Comparison of ENCODE assay signal across 9 cellular contexts in the genomic region with DNA sequence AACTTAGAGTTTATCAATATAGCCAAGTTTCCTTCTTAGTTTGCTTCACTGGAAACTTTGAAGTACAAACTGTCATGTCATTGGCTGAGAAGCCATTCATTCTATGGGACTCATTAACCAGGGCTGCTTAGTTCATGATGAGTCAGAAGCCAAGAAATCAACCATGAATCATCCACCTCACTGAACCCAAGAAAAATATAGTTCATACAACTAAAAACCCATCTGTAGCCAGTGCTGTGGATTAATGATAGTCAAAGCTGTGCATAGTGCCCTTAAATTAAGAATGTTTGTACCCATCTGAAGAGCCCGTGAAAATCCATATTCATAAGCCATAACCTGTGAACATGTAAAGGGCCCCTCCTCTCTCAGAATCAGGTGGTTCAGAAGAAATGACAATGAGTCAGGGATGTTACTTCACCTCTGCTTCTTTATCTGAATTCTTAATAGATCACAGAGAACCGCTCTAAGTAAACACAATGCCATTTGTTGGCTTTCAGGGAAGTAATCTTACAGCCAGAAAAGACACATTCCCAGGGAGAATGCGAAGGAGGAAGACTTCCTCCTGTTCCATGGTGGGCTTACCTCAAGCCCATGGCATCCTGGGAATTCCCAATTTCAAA. TPM values are rescaled to one million over a fixed set of nuclear protein-coding genes. Genes with fewer than 3 reads are reported as not detected.
DNase-seq lines count a peak whose midpoint lies in the region; ATAC-seq and TF ChIP-seq lines count a peak whose summit lies in the region.
"Had no signal": no experiment of that assay in that cellular context is flagged by ENCODE, and none has a peak within 500 bp of the region (broad histone marks: within the 10 kb centered on the region; RNA-seq: fewer than 3 reads in every experiment).

No MANE protein-coding gene starts in this region.

- TF ChIP-seq CTCF in Caco-2 (IDR thresholded peaks at IDR 0.05; ENCODE audit: insufficient read depth in 1 of 2, low read depth in 1 of 2, low read length in 1 of 2, severe bottlenecking in 1 of 2, unreplicated experiment in 1 of 2): no peak

- 80% methylated on average over 2 of the region's 3 CpGs; no CpG with 5 or more reads in 1 of the 2 experiments for WGBS in mesodermal cell (ENCODE audit: insufficient coverage in 2 of 2), 2 experiments

- CTCF ChIA-PET in Caco-2 (lab: Charles Lee): no interaction called here
- CTCF ChIA-PET in activated CD4-positive, alpha-beta T cell treated with anti-CD3 and anti-CD28 coated beads, Interleukin-2, amount 10 ng/mL, durations not matched to agents 7 days and 5 days (lab: Charles Lee): interaction anchor here (1.1 to 1.8 kb wide), 3 partner anchors 12 to 52 kb away, joined by 3 to 6 read pairs (median 4); no protein-coding TSS in a partner anchor

- H3K4me3 ChIP-seq in Caco-2 (ENCODE audit: low read depth, low read length) (no peak overlapping the region), mesodermal cell (ENCODE audit: extremely low read depth, insufficient read depth, low read length, poor library complexity, severe bottlenecking) (no peak overlapping the region)

- no peaks in the 10 kb centered on the region for H3K27me3 Mint-ChIP-seq in Caco-2 (ENCODE audit: insufficient read depth, unreplicated experiment)
- no peaks in the 10 kb centered on the region for H3K27me3 Mint-ChIP-seq in activated T-helper 2 cell treated with anti-CD3 and anti-CD28 coated beads, Interferon-gamma antibody, Interleukin-2, Interleukin-4, amounts not matched to agents 10 μg/mL and 5 μg/mL and 100 μg/mL, durations not matched to agents 14 hours and 24 hours and 36 hours (ENCODE audit: low read depth)
- H3K27me3 Mint-ChIP-seq in activated CD4-positive, alpha-beta T cell treated with anti-CD3 and anti-CD28 coated beads, Interleukin-2, amount 10 ng/mL, durations not matched to agents 7 days and 5 days: no peaks in the 10 kb centered on the region
- H3K27me3 Mint-ChIP-seq: memory B cell had no signal

- POLR2A ChIA-PET in Caco-2 (lab: Charles Lee): no interaction called here
- POLR2A ChIA-PET in activated CD4-positive, alpha-beta T cell treated with anti-CD3 and anti-CD28 coated beads, Interleukin-2, amount 10 ng/mL, durations not matched to agents 7 days and 5 days (lab: Charles Lee): no interaction called here

- peak; percentile 90 for ATAC-seq in GM19463 (IDR thresholded peaks at IDR 0.05; ENCODE audit: unreplicated experiment)
- ATAC-seq in HG03457 (IDR thresholded peaks at IDR 0.05; ENCODE audit: unreplicated experiment): peak; percentile 95

- intact Hi-C loops in Caco-2 (cut with micrococcal nuclease; ENCODE audit: unreplicated experiment): loop anchor here (1.0 to 5.0 kb wide), 4 partner anchors 35 to 733 kb away; partner anchors contain the start of gene BIRC2
- intact Hi-C loops in activated T-helper 2 cell treated with anti-CD3 and anti-CD28 coated beads, Interferon-gamma antibody, Interleukin-2, Interleukin-4, amounts not matched to agents 10 μg/mL and 5 μg/mL and 100 μg/mL, durations not matched to agents 14 hours and 24 hours and 36 hours (cut with micrococcal nuclease): loop anchor here (1.0 to 10.0 kb wide), 7 partner anchors 10 to 435 kb away; partner anchors contain the start of genes BIRC3 and TMEM123

- peaks cover 11% of the 10 kb centered on the region for H3K9me3 Mint-ChIP-seq in Caco-2 (ENCODE audit: unreplicated experiment)
- no peaks in the 10 kb centered on the region for H3K9me3 Mint-ChIP-seq in activated T-helper 2 cell treated with anti-CD3 and anti-CD28 coated beads, Interferon-gamma antibody, Interleukin-2, Interleukin-4, amounts not matched to agents 10 μg/mL and 5 μg/mL and 100 μg/mL, durations not matched to agents 14 hours and 24 hours and 36 hours
- H3K9me3 Mint-ChIP-seq in activated CD4-positive, alpha-beta T cell treated with anti-CD3 and anti-CD28 coated beads, Interleukin-2, amount 10 ng/mL, durations not matched to agents 7 days and 5 days: peaks cover 3% of the 10 kb centered on the region
- H3K9me3 Mint-ChIP-seq: memory B cell had no signal

- peaks cover 7% of the 10 kb centered on the region for H3K36me3 Mint-ChIP-seq in Caco-2 (ENCODE audit: insufficient read depth, unreplicated experiment)
- H3K36me3 Mint-ChIP-seq in activated T-helper 2 cell treated with anti-CD3 and anti-CD28 coated beads, Interferon-gamma antibody, Interleukin-2, Interleukin-4, amounts not matched to agents 10 μg/mL and 5 μg/mL and 100 μg/mL, durations not matched to agents 14 hours and 24 hours and 36 hours (ENCODE audit: low read depth): no peaks in the 10 kb centered on the region
- no peaks in the 10 kb centered on the region for H3K36me3 Mint-ChIP-seq in activated CD4-positive, alpha-beta T cell treated with anti-CD3 and anti-CD28 coated beads, Interleukin-2, amount 10 ng/mL, durations not matched to agents 7 days and 5 days (ENCODE audit: low read depth)
- H3K36me3 Mint-ChIP-seq: memory B cell had no signal

- H3K27ac Mint-ChIP-seq in Caco-2 (ENCODE audit: unreplicated experiment): peak overlapping the region; percentile 79
- H3K27ac Mint-ChIP-seq in activated T-helper 2 cell treated with anti-CD3 and anti-CD28 coated beads, Interferon-gamma antibody, Interleukin-2, Interleukin-4, amounts not matched to agents 10 μg/mL and 5 μg/mL and 100 μg/mL, durations not matched to agents 14 hours and 24 hours and 36 hours: peak overlapping the region; percentile 37
- H3K27ac Mint-ChIP-seq in activated CD4-positive, alpha-beta T cell treated with anti-CD3 and anti-CD28 coated beads, Interleukin-2, amount 10 ng/mL, durations not matched to agents 7 days and 5 days: no peak overlapping the region
- H3K27ac Mint-ChIP-seq: memory B cell had no signal

- H3K27ac ChIP-seq in mesodermal cell (ENCODE audit: low read depth, low read length, severe bottlenecking): peak overlapping the region; percentile 97

- H3K36me3 ChIP-seq in Caco-2 (ENCODE audit: control insufficient read depth, insufficient read depth, low read length): no peaks in the 10 kb centered on the region
- no peaks in the 10 kb centered on the region for H3K36me3 ChIP-seq in mesodermal cell (ENCODE audit: control insufficient read depth, insufficient read depth, low read length)

- H3K27me3 ChIP-seq in Caco-2 (replicated peaks; ENCODE audit: control insufficient read depth, insufficient read depth, low read length): no peaks in the 10 kb centered on the region

- H3K4me1 Mint-ChIP-seq in Caco-2 (ENCODE audit: low read depth, unreplicated experiment): peaks cover 63% of the 10 kb centered on the region
- H3K4me1 Mint-ChIP-seq in activated T-helper 2 cell treated with anti-CD3 and anti-CD28 coated beads, Interferon-gamma antibody, Interleukin-2, Interleukin-4, amounts not matched to agents 10 μg/mL and 5 μg/mL and 100 μg/mL, durations not matched to agents 14 hours and 24 hours and 36 hours (ENCODE audit: low read depth): peaks cover 36% of the 10 kb centered on the region
- H3K4me1 Mint-ChIP-seq in activated CD4-positive, alpha-beta T cell treated with anti-CD3 and anti-CD28 coated beads, Interleukin-2, amount 10 ng/mL, durations not matched to agents 7 days and 5 days: peaks cover 21% of the 10 kb centered on the region
- H3K4me1 Mint-ChIP-seq: memory B cell had no signal

- DNase-seq in Caco-2 (peak; percentile 72 to 81), NCI-H2227 (lab: John Stamatoyannopoulos, UW; ENCODE audit: unreplicated experiment) (no peak), NCI-H1436 treated with DMSO at 0.1 percent for 48 hours (lab: John Stamatoyannopoulos, UW) (no peak)
- DNase-seq in activated T-helper 2 cell treated with anti-CD3 and anti-CD28 coated beads, Interferon-gamma antibody, Interleukin-2, Interleukin-4, amounts not matched to agents 10 μg/mL and 5 μg/mL and 100 μg/mL, durations not matched to agents 14 hours and 24 hours and 36 hours (ENCODE audit: low spot score): no peak
- DNase-seq in activated CD4-positive, alpha-beta T cell treated with anti-CD3 and anti-CD28 coated beads, Interleukin-2, amount 10 ng/mL, durations not matched to agents 7 days and 5 days: no peak

- H3K4me3 Mint-ChIP-seq in Caco-2 (ENCODE audit: unreplicated experiment): peak overlapping the region; percentile 61
- H3K4me3 Mint-ChIP-seq in activated T-helper 2 cell treated with anti-CD3 and anti-CD28 coated beads, Interferon-gamma antibody, Interleukin-2, Interleukin-4, amounts not matched to agents 10 μg/mL and 5 μg/mL and 100 μg/mL, durations not matched to agents 14 hours and 24 hours and 36 hours (ENCODE audit: low read depth): no peak overlapping the region
- no peak overlapping the region for H3K4me3 Mint-ChIP-seq in activated CD4-positive, alpha-beta T cell treated with anti-CD3 and anti-CD28 coated beads, Interleukin-2, amount 10 ng/mL, durations not matched to agents 7 days and 5 days
- H3K4me3 Mint-ChIP-seq: memory B cell had no signal

- BruUV-seq in Caco-2 (replicated peaks; lab: Mats Ljungman, UMichigan): no TSS peak

- peaks cover 4% of the 10 kb centered on the region for H3K9me3 ChIP-seq in Caco-2
- H3K9me3 ChIP-seq in mesodermal cell (ENCODE audit: control insufficient read depth, low read length): no peaks in the 10 kb centered on the region

- H3K4me1 ChIP-seq in Caco-2 (peaks cover 73% of the 10 kb centered on the region), mesodermal cell (ENCODE audit: control insufficient read depth, insufficient read depth, low read length, poor library complexity, severe bottlenecking) (peaks cover 47% of the 10 kb centered on the region)

RNA-seq across cellular contexts. Expression of gene MMP20, which starts 25.4 kb away (rescaled TPM):
- not detected in 2 replicates for total RNA-seq in Caco-2 (2022)
- not detected in 2 replicates for total RNA-seq in activated T-helper 2 cell treated with anti-CD3 and anti-CD28 coated beads, Interferon-gamma antibody, Interleukin-2, Interleukin-4, amounts not matched to agents 10 μg/mL and 5 μg/mL and 100 μg/mL, durations not matched to agents 14 hours and 24 hours and 36 hours
- not detected for polyA plus RNA-seq in mesodermal cell (2013, experiment 1 of 2)
- polyA plus RNA-seq in mesodermal cell (2013, experiment 2 of 2): not detected
- total RNA-seq in activated CD4-positive, alpha-beta T cell treated with anti-CD3 and anti-CD28 coated beads, Interleukin-2, amount 10 ng/mL, durations not matched to agents 7 days and 5 days: not detected

Comparison
In these comparisons a context has a peak if more than half of its experiments do, and no peak if none do; other contexts are left out.
1. DNase-seq: peak in Caco-2 (2 of 2); none in activated T-helper 2 cell treated with anti-CD3 and anti-CD28 coated beads, Interferon-gamma antibody, Interleukin-2, Interleukin-4, amounts not matched to agents 10 μg/mL and 5 μg/mL and 100 μg/mL, durations not matched to agents 14 hours and 24 hours and 36 hours (single experiment), NCI-H2227 (single experiment), NCI-H1436 treated with DMSO at 0.1 percent for 48 hours (single experiment) and activated CD4-positive, alpha-beta T cell treated with anti-CD3 and anti-CD28 coated beads, Interleukin-2, amount 10 ng/mL, durations not matched to agents 7 days and 5 days (single experiment).